13 cellular contexts compared by ENCODE assay signal in genomic region chr11:62721994-62722393, GRCh38. TPM values are rescaled to one million over a fixed set of nuclear protein-coding genes. Genes with fewer than 3 reads are reported as not detected.
DNase-seq lines count a peak whose midpoint lies in the region; ATAC-seq, FAIRE-seq and TF ChIP-seq lines count a peak whose summit lies in the region.
"Had no signal": no experiment of that assay in that cellular context is flagged by ENCODE, and none has a peak within 500 bp of the region (broad histone marks: within the 10 kb centered on the region; RNA-seq: fewer than 3 reads in every experiment).

No MANE protein-coding gene starts in this region.

- H4K20me1 ChIP-seq in OCI-LY1 (ENCODE audit: insufficient read depth, low read length) (no peaks in the 10 kb centered on the region; the same call in 1 of the 2 replicates), H1 (replicated peaks in 1 of 2; ENCODE audit: control insufficient read depth in 1 of 2, insufficient read depth in 2 of 2, low read length in 2 of 2) (peaks cover 12 to 17% of the 10 kb centered on the region in 2 experiments)

- H3K9me3 Mint-ChIP-seq in activated CD4-positive, alpha-beta T cell treated with anti-CD3 and anti-CD28 coated beads, Interleukin-2, amount 10 ng/mL, durations not matched to agents 24 days and 14 days = no peaks in the 10 kb centered on the region
- H3K9me3 Mint-ChIP-seq in progenitor cell of endocrine pancreas (ENCODE audit: low read depth) = no peaks in the 10 kb centered on the region
- H3K9me3 Mint-ChIP-seq: activated CD4-positive, alpha-beta T cell treated with anti-CD3 and anti-CD28 coated beads, Interleukin-2, amount 10 ng/mL, durations not matched to agents 7 days and 5 days; natural killer cell treated with Interleukin-12 subunit alpha and Interleukin-12 subunit beta and Interleukin-15 and Interleukin-18, amount 100 ng/mL, for 72 hours had no signal

- POLR2A ChIA-PET in H1 (lab: Charles Lee; ENCODE audit: partially characterized antibody) = interaction anchor here (3.5 to 61.4 kb wide), 4 partner anchors 7 to 62 kb away, joined by 15 to 2041 read pairs (median 156); partner anchors contain the start of genes BSCL2, C11orf98, CSKMT and GANAB

- H3K27ac Mint-ChIP-seq in activated CD4-positive, alpha-beta T cell treated with anti-CD3 and anti-CD28 coated beads, Interleukin-2, amount 10 ng/mL, durations not matched to agents 24 days and 14 days = peak overlapping the region; percentile 48
- H3K27ac Mint-ChIP-seq in progenitor cell of endocrine pancreas = peak overlapping the region; percentile 90
- H3K27ac Mint-ChIP-seq: activated CD4-positive, alpha-beta T cell treated with anti-CD3 and anti-CD28 coated beads, Interleukin-2, amount 10 ng/mL, durations not matched to agents 7 days and 5 days had no signal

- TF ChIP-seq RAD21 in H1 (IDR thresholded peaks at IDR 0.05 in 1 of 2, conservative IDR thresholded peaks at IDR 0.05 in 1 of 2; ENCODE audit: low read depth in 2 of 2, low read length in 2 of 2) = peak in 1 of 2 experiments; percentile 6; a peak in 1 of 4 replicates

- no peak for TF ChIP-seq POLR2A in H1 (IDR thresholded peaks at IDR 0.05; ENCODE audit: control extremely low read depth in 1 of 2, low read depth in 2 of 2, low read length in 2 of 2)

- H3K9ac ChIP-seq in OCI-LY1 (ENCODE audit: low read length) = no peak overlapping the region
- no peak overlapping the region for H3K9ac ChIP-seq in H1 (replicated peaks in 1 of 4; ENCODE audit: extremely low read depth in 1 of 4, low read depth in 3 of 4, low read length in 3 of 4)

- 92% methylated on average over 7 of the region's 7 CpGs; no CpG with 5 or more reads in 1 of the 2 experiments for WGBS in H1 (ENCODE audit: extremely low coverage in 1 of 2, insufficient coverage in 1 of 2, insufficient read length in 1 of 2, insufficient replicate concordance in 2 of 2, low coverage in 1 of 2, low lambda C conversion rate in 2 of 2, missing lambda C conversion rate in 1 of 2), 2 experiments

- no peak overlapping the region for H3K4me3 Mint-ChIP-seq in activated CD4-positive, alpha-beta T cell treated with anti-CD3 and anti-CD28 coated beads, Interleukin-2, amount 10 ng/mL, durations not matched to agents 24 days and 14 days
- no peak overlapping the region for H3K4me3 Mint-ChIP-seq in progenitor cell of endocrine pancreas (ENCODE audit: low read depth)
- H3K4me3 Mint-ChIP-seq: activated CD4-positive, alpha-beta T cell treated with anti-CD3 and anti-CD28 coated beads, Interleukin-2, amount 10 ng/mL, durations not matched to agents 7 days and 5 days; natural killer cell treated with Interleukin-12 subunit alpha and Interleukin-12 subunit beta and Interleukin-15 and Interleukin-18, amount 100 ng/mL, for 72 hours had no signal

- ATAC-seq in HG03469 (IDR thresholded peaks at IDR 0.05; ENCODE audit: unreplicated experiment) = no peak
- ATAC-seq: natural killer cell treated with Interleukin-12 subunit alpha and Interleukin-12 subunit beta and Interleukin-15 and Interleukin-18, amount 100 ng/mL, for 72 hours had no signal

- no peaks in the 10 kb centered on the region for H3K27me3 ChIP-seq in OCI-LY1 (ENCODE audit: insufficient read depth, low read length)
- H3K27me3 ChIP-seq in H1 (replicated peaks in 1 of 4; ENCODE audit: control insufficient read depth in 3 of 4, extremely low read depth in 1 of 4, insufficient read depth in 3 of 4, low read length in 3 of 4) = no peaks in the 10 kb centered on the region

- CTCF ChIA-PET in H1 (lab: Charles Lee; ENCODE audit: partially characterized antibody) = no interaction called here

- no peak overlapping the region for H4K91ac ChIP-seq in H1 (replicated peaks; ENCODE audit: insufficient read length, low read length)

- H3K4ac ChIP-seq in H1 (replicated peaks; ENCODE audit: insufficient read length, low read depth, low read length) = no peak overlapping the region

- DNase-seq in activated CD4-positive, alpha-beta T cell treated with anti-CD3 and anti-CD28 coated beads, Interleukin-2, amount 10 ng/mL, durations not matched to agents 24 days and 14 days = no peak
- no peak for DNase-seq in activated CD4-positive, alpha-beta T cell treated with anti-CD3 and anti-CD28 coated beads for 48 hours
- DNase-seq in H1 (ENCODE audit: low read depth in 1 of 2, low spot score in 2 of 2) = no peak
- no peak for DNase-seq in progenitor cell of endocrine pancreas (ENCODE audit: low spot score, unreplicated experiment)
- no peak for DNase-seq in NCI-H1436 (lab: John Stamatoyannopoulos, UW)
- DNase-seq in NCI-H748 treated with DMSO at 0.1 percent for 48 hours (lab: John Stamatoyannopoulos, UW) = no peak
- DNase-seq: activated CD4-positive, alpha-beta T cell treated with anti-CD3 and anti-CD28 coated beads, Interleukin-2, amount 10 ng/mL, durations not matched to agents 7 days and 5 days; caudate nucleus; hypothalamus; NCI-H1417 treated with DMSO at 0.1 percent for 48 hours had no signal

- H2BK5ac ChIP-seq in H1 (ENCODE audit: low read depth, low read length) = no peak overlapping the region

- no peak for FAIRE-seq in H1 (lab: Jason Lieb, UNC)

- H3K23ac ChIP-seq in H1 (ENCODE audit: insufficient read length) = no peak overlapping the region

- peaks cover 90% of the 10 kb centered on the region for H3K36me3 Mint-ChIP-seq in activated CD4-positive, alpha-beta T cell treated with anti-CD3 and anti-CD28 coated beads, Interleukin-2, amount 10 ng/mL, durations not matched to agents 24 days and 14 days (ENCODE audit: low read depth)
- H3K36me3 Mint-ChIP-seq in progenitor cell of endocrine pancreas (ENCODE audit: insufficient read depth) = peaks cover 47% of the 10 kb centered on the region

- no peak overlapping the region for H3K56ac ChIP-seq in H1 (replicated peaks; ENCODE audit: insufficient read length, low read depth, low read length)

- no peak overlapping the region for H2BK12ac ChIP-seq in H1 (ENCODE audit: low read depth, low read length)

- H3K4me1 ChIP-seq in OCI-LY1 (ENCODE audit: insufficient read depth, low read length, severe bottlenecking) (peaks cover 16% of the 10 kb centered on the region), H1 (replicated peaks in 1 of 4; ENCODE audit: control insufficient read depth in 3 of 4, insufficient read depth in 4 of 4, low read length in 3 of 4) (no peaks in the 10 kb centered on the region; a peak in 3 of 7 replicates)

- no peak overlapping the region for H4K8ac ChIP-seq in H1 (ENCODE audit: extremely low read depth, insufficient read depth, low read length)

- no peak overlapping the region for H3K18ac ChIP-seq in H1 (ENCODE audit: extremely low read depth, low read length)

- H3K79me2 ChIP-seq in OCI-LY1 (ENCODE audit: insufficient read depth, low read length) (peaks cover 34% of the 10 kb centered on the region), H1 (ENCODE audit: control insufficient read depth in 1 of 2, insufficient read depth in 2 of 2, low read length in 2 of 2) (peaks cover 18 to 56% of the 10 kb centered on the region in 2 experiments)

- H3K4me1 Mint-ChIP-seq in activated CD4-positive, alpha-beta T cell treated with anti-CD3 and anti-CD28 coated beads, Interleukin-2, amount 10 ng/mL, durations not matched to agents 24 days and 14 days = peaks cover 56% of the 10 kb centered on the region
- peaks cover 23% of the 10 kb centered on the region for H3K4me1 Mint-ChIP-seq in progenitor cell of endocrine pancreas (ENCODE audit: low read depth)

- intact Hi-C loops in activated CD4-positive, alpha-beta T cell treated with anti-CD3 and anti-CD28 coated beads, Interleukin-2, amount 10 ng/mL, durations not matched to agents 24 days and 14 days (cut with micrococcal nuclease) = no loop called here

- H3K9me3 ChIP-seq in OCI-LY1 (ENCODE audit: low read length) = no peaks in the 10 kb centered on the region
- H3K9me3 ChIP-seq in H1 (ENCODE audit: insufficient read depth in 2 of 2, low read depth in 1 of 2, low read length in 1 of 2) = no peaks in the 10 kb centered on the region

- H2AK5ac ChIP-seq in H1 (ENCODE audit: low read depth, low read length) = no peak overlapping the region

- H2BK120ac ChIP-seq in H1 (replicated peaks; ENCODE audit: low read depth, low read length) = no peak overlapping the region

- no peaks in the 10 kb centered on the region for H3F3A ChIP-seq in OCI-LY1 (ENCODE audit: insufficient read depth, low read length)

- H3K79me1 ChIP-seq in H1 (ENCODE audit: low read depth, low read length) = 0 out of 2 replicates have a peak, but pooled peaks cover 2% of the 10 kb centered on the region

- no peaks in the 10 kb centered on the region for H3K9me2 ChIP-seq in OCI-LY1 (ENCODE audit: low read depth, low read length)

- H4K5ac ChIP-seq in H1 (ENCODE audit: insufficient read length, low read depth, low read length) = no peak overlapping the region

- no peaks in the 10 kb centered on the region for H3K27me3 Mint-ChIP-seq in activated CD4-positive, alpha-beta T cell treated with anti-CD3 and anti-CD28 coated beads, Interleukin-2, amount 10 ng/mL, durations not matched to agents 24 days and 14 days
- H3K27me3 Mint-ChIP-seq in progenitor cell of endocrine pancreas = no peaks in the 10 kb centered on the region
- H3K27me3 Mint-ChIP-seq: activated CD4-positive, alpha-beta T cell treated with anti-CD3 and anti-CD28 coated beads, Interleukin-2, amount 10 ng/mL, durations not matched to agents 7 days and 5 days; natural killer cell treated with Interleukin-12 subunit alpha and Interleukin-12 subunit beta and Interleukin-15 and Interleukin-18, amount 100 ng/mL, for 72 hours had no signal

- H3K4me3 ChIP-seq in OCI-LY1 (ENCODE audit: low read depth, low read length, poor library complexity, severe bottlenecking) = no peak overlapping the region
- no peak overlapping the region for H3K4me3 ChIP-seq in H1 (ENCODE audit: extremely low read depth in 1 of 4, insufficient read depth in 2 of 4, low read depth in 3 of 4, low read length in 4 of 4)

- H3K23me2 ChIP-seq in H1 (ENCODE audit: low read depth, low read length) = peaks cover 9% of the 10 kb centered on the region

- H3K4me2 ChIP-seq in OCI-LY1 (ENCODE audit: low read length) (no peak overlapping the region), H1 (ENCODE audit: insufficient read depth in 1 of 2, low read depth in 2 of 2, low read length in 2 of 2) (no peak overlapping the region)

- H2AFZ ChIP-seq in OCI-LY1 (ENCODE audit: low read length) (no peak overlapping the region), H1 (ENCODE audit: low read length) (no peak overlapping the region)

- H3K14ac ChIP-seq in H1 (ENCODE audit: insufficient read length) = no peak overlapping the region

- H3K36me3 ChIP-seq in OCI-LY1 (ENCODE audit: insufficient read depth, low read length) = peaks cover 95% of the 10 kb centered on the region
- H3K36me3 ChIP-seq in H1 (ENCODE audit: control insufficient read depth in 2 of 4, insufficient read depth in 4 of 4, low read length in 3 of 4) = peaks cover 36 to 74% (median 62%) of the 10 kb centered on the region in 4 experiments

- TF ChIP-seq CTCF in OCI-LY1 (IDR thresholded peaks at IDR 0.05; ENCODE audit: low read length) (peak; percentile 28; the same call in 1 of the 2 replicates), H1 (IDR thresholded peaks at IDR 0.05; ENCODE audit: control extremely low read depth in 1 of 3, insufficient read depth in 1 of 3, low read depth in 1 of 3, low read length in 3 of 3) (0 out of 4 replicates have a peak, but pooled peaks of 1 of the 3 experiments have one; percentile 10), progenitor cell of endocrine pancreas (IDR thresholded peaks at IDR 0.05; ENCODE audit: unreplicated experiment) (peak; percentile 38)

- no peak for TF ChIP-seq EP300 in H1 (IDR thresholded peaks at IDR 0.05; ENCODE audit: borderline replicate concordance in 1 of 2, low read depth in 2 of 2, low read length in 2 of 2)

- H2BK20ac ChIP-seq in H1 (ENCODE audit: low read length) = no peak overlapping the region

- no peak overlapping the region for H2BK15ac ChIP-seq in H1 (ENCODE audit: low read length)

- H3K27ac ChIP-seq in OCI-LY1 (ENCODE audit: low read depth, low read length, poor library complexity, severe bottlenecking) (no peak overlapping the region), H1 (ENCODE audit: low read depth, low read length) (no peak overlapping the region)

RNA-seq across cellular contexts. Expression of gene HNRNPUL2, which starts 5.3 kb away (rescaled TPM):
- 60.5 and 60.6 TPM in 2 replicates for total RNA-seq in activated CD4-positive, alpha-beta T cell treated with anti-CD3 and anti-CD28 coated beads, Interleukin-2, amount 10 ng/mL, durations not matched to agents 24 days and 14 days
- total RNA-seq in H1 (2021; fragmentation: NEBNext Ultra II Directional; extraction: Animal tissue kit (Norgen Biotek cat#: 25700)) = 44.3 and 46.4 TPM in 2 replicates
- 12.7 and 14.9 TPM in 2 replicates for polyA plus RNA-seq in H1 (2011; rRNA removed)
- polyA plus RNA-seq in H1 (2011; cell fraction: cytosol; rRNA removed) = 19.3 TPM
- 11.2 TPM for polyA plus RNA-seq in H1 (2011; cell fraction: nucleus; rRNA removed)
- polyA plus RNA-seq in H1 (2012, experiment 1 of 2) = 43.1 to 48.6 TPM (median 46.3 TPM) in 4 replicates
- 10.2 TPM for polyA plus RNA-seq in H1 (2012, experiment 2 of 2)
- 26.9 TPM for polyA plus RNA-seq in H1 (2013, experiment 1 of 2)
- polyA plus RNA-seq in H1 (2013, experiment 2 of 2) = 26.0 TPM
- 14.5 and 15.9 TPM in 2 replicates for polyA minus RNA-seq in H1 (2011; rRNA and poly(A)+ RNA removed)
- 17.6 TPM for polyA minus RNA-seq in H1 (2011; cell fraction: cytosol; rRNA and poly(A)+ RNA removed)
- polyA minus RNA-seq in H1 (2011; cell fraction: nucleus; rRNA and poly(A)+ RNA removed) = 17.6 TPM
- total RNA-seq in progenitor cell of endocrine pancreas = 61.0 and 63.9 TPM in 2 replicates

RNA-seq across cellular contexts. Expression of gene TTC9C, which starts 6.3 kb away (rescaled TPM):
- total RNA-seq in activated CD4-positive, alpha-beta T cell treated with anti-CD3 and anti-CD28 coated beads, Interleukin-2, amount 10 ng/mL, durations not matched to agents 24 days and 14 days = 32.7 and 33.3 TPM in 2 replicates
- total RNA-seq in H1 (2021; fragmentation: NEBNext Ultra II Directional; extraction: Animal tissue kit (Norgen Biotek cat#: 25700)) = 34.1 and 34.5 TPM in 2 replicates
- polyA plus RNA-seq in H1 (2011; rRNA removed) = 25.4 and 28.1 TPM in 2 replicates
- polyA plus RNA-seq in H1 (2011; cell fraction: cytosol; rRNA removed) = 39.2 TPM
- 26.6 TPM for polyA plus RNA-seq in H1 (2011; cell fraction: nucleus; rRNA removed)
- 40.6 to 47.5 TPM (median 42.9 TPM) in 4 replicates for polyA plus RNA-seq in H1 (2012, experiment 1 of 2)
- 37.9 TPM for polyA plus RNA-seq in H1 (2012, experiment 2 of 2)
- polyA plus RNA-seq in H1 (2013, experiment 1 of 2) = 46.7 TPM
- polyA plus RNA-seq in H1 (2013, experiment 2 of 2) = 51.5 TPM
- 21.1 and 23.8 TPM in 2 replicates for polyA minus RNA-seq in H1 (2011; rRNA and poly(A)+ RNA removed)
- 9.5 TPM for polyA minus RNA-seq in H1 (2011; cell fraction: cytosol; rRNA and poly(A)+ RNA removed)
- polyA minus RNA-seq in H1 (2011; cell fraction: nucleus; rRNA and poly(A)+ RNA removed) = 16.9 TPM
- 35.5 and 40.8 TPM in 2 replicates for total RNA-seq in progenitor cell of endocrine pancreas

RNA-seq across cellular contexts. Expression of gene GNG3, which starts 14.5 kb away (rescaled TPM):
- total RNA-seq in activated CD4-positive, alpha-beta T cell treated with anti-CD3 and anti-CD28 coated beads, Interleukin-2, amount 10 ng/mL, durations not matched to agents 24 days and 14 days = 0.24 TPM in 1 of 2 replicates, not detected in the other
- total RNA-seq in H1 (2021; fragmentation: NEBNext Ultra II Directional; extraction: Animal tissue kit (Norgen Biotek cat#: 25700)) = 4.9 and 6.4 TPM in 2 replicates
- polyA plus RNA-seq in H1 (2011; rRNA removed) = 10.9 and 12.1 TPM in 2 replicates
- polyA plus RNA-seq in H1 (2011; cell fraction: cytosol; rRNA removed) = 6.2 TPM
- 6.7 TPM for polyA plus RNA-seq in H1 (2011; cell fraction: nucleus; rRNA removed)
- polyA plus RNA-seq in H1 (2012, experiment 1 of 2) = 8.8 to 11.0 TPM (median 9.4 TPM) in 4 replicates
- 18.5 TPM for polyA plus RNA-seq in H1 (2012, experiment 2 of 2)
- 3.3 TPM for polyA plus RNA-seq in H1 (2013, experiment 1 of 2)
- polyA plus RNA-seq in H1 (2013, experiment 2 of 2) = 4.1 TPM
- 5.5 and 7.9 TPM in 2 replicates for polyA minus RNA-seq in H1 (2011; rRNA and poly(A)+ RNA removed)
- 4.6 TPM for polyA minus RNA-seq in H1 (2011; cell fraction: cytosol; rRNA and poly(A)+ RNA removed)
- polyA minus RNA-seq in H1 (2011; cell fraction: nucleus; rRNA and poly(A)+ RNA removed) = 1.8 TPM
- total RNA-seq in progenitor cell of endocrine pancreas = 1.8 and 2.0 TPM in 2 replicates
- total RNA-seq: activated CD4-positive, alpha-beta T cell treated with anti-CD3 and anti-CD28 coated beads, Interleukin-2, amount 10 ng/mL, durations not matched to agents 7 days and 5 days; natural killer cell treated with Interleukin-12 subunit alpha and Interleukin-12 subunit beta and Interleukin-15 and Interleukin-18, amount 100 ng/mL, for 72 hours had no signal

RNA-seq across cellular contexts. Expression of gene BSCL2, which starts 14.8 kb away (rescaled TPM):
- total RNA-seq in activated CD4-positive, alpha-beta T cell treated with anti-CD3 and anti-CD28 coated beads, Interleukin-2, amount 10 ng/mL, durations not matched to agents 24 days and 14 days = 29.6 and 32.4 TPM in 2 replicates
- total RNA-seq in H1 (2021; fragmentation: NEBNext Ultra II Directional; extraction: Animal tissue kit (Norgen Biotek cat#: 25700)) = 59.5 and 73.7 TPM in 2 replicates
- 264 and 286 TPM in 2 replicates for polyA plus RNA-seq in H1 (2011; rRNA removed)
- 123 TPM for polyA plus RNA-seq in H1 (2011; cell fraction: cytosol; rRNA removed)
- 173 TPM for polyA plus RNA-seq in H1 (2011; cell fraction: nucleus; rRNA removed)
- 70.0 to 120 TPM (median 108 TPM) in 4 replicates for polyA plus RNA-seq in H1 (2012, experiment 1 of 2)
- polyA plus RNA-seq in H1 (2012, experiment 2 of 2) = 184 TPM
- 89.2 TPM for polyA plus RNA-seq in H1 (2013, experiment 1 of 2)
- polyA plus RNA-seq in H1 (2013, experiment 2 of 2) = 99.4 TPM
- polyA minus RNA-seq in H1 (2011; rRNA and poly(A)+ RNA removed) = 159 and 168 TPM in 2 replicates
- polyA minus RNA-seq in H1 (2011; cell fraction: cytosol; rRNA and poly(A)+ RNA removed) = 39.3 TPM
- polyA minus RNA-seq in H1 (2011; cell fraction: nucleus; rRNA and poly(A)+ RNA removed) = 59.6 TPM
- 84.9 and 85.8 TPM in 2 replicates for total RNA-seq in progenitor cell of endocrine pancreas

RNA-seq across cellular contexts. Expression of gene ZBTB3, which starts 32.0 kb away (rescaled TPM):
- total RNA-seq in activated CD4-positive, alpha-beta T cell treated with anti-CD3 and anti-CD28 coated beads, Interleukin-2, amount 10 ng/mL, durations not matched to agents 24 days and 14 days = 7.5 and 11.1 TPM in 2 replicates
- 76.5 and 76.9 TPM in 2 replicates for total RNA-seq in H1 (2021; fragmentation: NEBNext Ultra II Directional; extraction: Animal tissue kit (Norgen Biotek cat#: 25700))
- polyA plus RNA-seq in H1 (2011; rRNA removed) = 30.2 and 39.5 TPM in 2 replicates
- polyA plus RNA-seq in H1 (2011; cell fraction: cytosol; rRNA removed) = 32.4 TPM
- polyA plus RNA-seq in H1 (2011; cell fraction: nucleus; rRNA removed) = 42.7 TPM
- 25.8 to 27.7 TPM (median 26.2 TPM) in 4 replicates for polyA plus RNA-seq in H1 (2012, experiment 1 of 2)
- polyA plus RNA-seq in H1 (2012, experiment 2 of 2) = 15.5 TPM
- polyA plus RNA-seq in H1 (2013, experiment 1 of 2) = 90.5 TPM
- 90.7 TPM for polyA plus RNA-seq in H1 (2013, experiment 2 of 2)
- polyA minus RNA-seq in H1 (2011; rRNA and poly(A)+ RNA removed) = 56.6 and 78.4 TPM in 2 replicates
- polyA minus RNA-seq in H1 (2011; cell fraction: cytosol; rRNA and poly(A)+ RNA removed) = 36.3 TPM
- polyA minus RNA-seq in H1 (2011; cell fraction: nucleus; rRNA and poly(A)+ RNA removed) = 27.4 TPM
- total RNA-seq in progenitor cell of endocrine pancreas = 13.4 and 17.3 TPM in 2 replicates
